13 cellular contexts compared by ENCODE assay signal in genomic region chr4:169059294-169060201, GRCh38. TPM values are rescaled to one million over a fixed set of nuclear protein-coding genes. Genes with fewer than 3 reads are reported as not detected.
DNase-seq lines count a peak whose midpoint lies in the region; ATAC-seq, FAIRE-seq and TF ChIP-seq lines count a peak whose summit lies in the region.
"Had no signal": no experiment of that assay in that cellular context is flagged by ENCODE, and none has a peak within 500 bp of the region (broad histone marks: within the 10 kb centered on the region; RNA-seq: fewer than 3 reads in every experiment).

No MANE protein-coding gene starts in this region.

- no peak for FAIRE-seq in urothelium cell line (lab: Jason Lieb, UNC)

- peak overlapping the region in 9 of 11 experiments; percentile 2 to 41 (median 21); a peak in 9 of 22 replicates for H3K4me2 ChIP-seq in BLaER1 treated with 17β-estradiol and CSF1 and Interleukin-3, amounts not matched to agents 10 nM and 100 nM
- peak overlapping the region; percentile 57 for H3K4me2 ChIP-seq in skeletal muscle satellite cell (ENCODE audit: low read length)

- no peak overlapping the region for H3K27ac ChIP-seq in BLaER1 treated with 17β-estradiol and CSF1 and Interleukin-3, amounts not matched to agents 10 nM and 100 nM
- peak overlapping the region; percentile 78 to 83 for H3K27ac ChIP-seq in right atrium auricular region

- no peaks in the 10 kb centered on the region for H3K9me3 ChIP-seq in BLaER1 treated with 17β-estradiol and CSF1 and Interleukin-3, amounts not matched to agents 10 nM and 100 nM (replicated peaks in 1 of 11)
- H3K9me3 ChIP-seq in right atrium auricular region (no peaks in the 10 kb centered on the region), skeletal muscle satellite cell (replicated peaks; ENCODE audit: low read length) (no peaks in the 10 kb centered on the region)

- DNase-seq in cerebellar cortex (ENCODE audit: low spot score), result peak; percentile 3
- peak; percentile 78 for DNase-seq in right atrium auricular region (ENCODE audit: low spot score)
- DNase-seq in LoVo (ENCODE audit: low spot score), result no peak
- DNase-seq in GM13976 (ENCODE audit: low spot score), result no peak
- DNase-seq in urothelium cell line (ENCODE audit: low spot score), result no peak
- DNase-seq: activated gamma-delta T cell; C1 segment of cervical spinal cord; effector memory CD4-positive, alpha-beta T cell; GOT3 had no signal

- in situ Hi-C loops in GM13976 (cut with MboI; ENCODE audit: low sequenced_read_pairs, unreplicated experiment), result no loop called here

- H3K9ac ChIP-seq in BLaER1 treated with 17β-estradiol and CSF1 and Interleukin-3, amounts not matched to agents 10 nM and 100 nM, result peak overlapping the region in 1 of 11 experiments; percentile 7; a peak in 1 of 22 replicates
- peak overlapping the region; percentile 32 for H3K9ac ChIP-seq in skeletal muscle satellite cell (ENCODE audit: low read depth, low read length)

- peaks cover 4 to 52% (median 9%) of the 10 kb centered on the region in 10 experiments; a peak in 15 of 20 replicates for H3K4me1 ChIP-seq in BLaER1 treated with 17β-estradiol and CSF1 and Interleukin-3, amounts not matched to agents 10 nM and 100 nM
- H3K4me1 ChIP-seq in right atrium auricular region (peaks cover 0 to 63% of the 10 kb centered on the region in 2 donors), skeletal muscle satellite cell (ENCODE audit: control insufficient read depth, insufficient read depth, low read length) (peaks cover 27% of the 10 kb centered on the region)

- no peak for ATAC-seq in HG03159 (IDR thresholded peaks at IDR 0.05; ENCODE audit: unreplicated experiment)
- ATAC-seq: activated CD4-positive, CD25-positive, alpha-beta regulatory T cell treated with anti-CD3 and anti-CD28 coated beads, Interleukin-2, amount 50 U/mL, for 24 hours had no signal

- H3K27me3 ChIP-seq in BLaER1 treated with 17β-estradiol and CSF1 and Interleukin-3, amounts not matched to agents 10 nM and 100 nM, result no peaks in the 10 kb centered on the region
- no peaks in the 10 kb centered on the region for H3K27me3 ChIP-seq in right atrium auricular region
- H3K27me3 ChIP-seq in skeletal muscle satellite cell (ENCODE audit: control insufficient read depth, insufficient read depth, low read length), result no peaks in the 10 kb centered on the region

- TF ChIP-seq CTCF in right atrium auricular region (IDR thresholded peaks at IDR 0.05) (no peak), GM13976 (IDR thresholded peaks at IDR 0.05; ENCODE audit: borderline replicate concordance, control extremely low read depth, extremely low read depth, insufficient read depth, missing control alignments) (no peak)

- no peaks in the 10 kb centered on the region for H4K20me1 ChIP-seq in BLaER1 treated with 17β-estradiol and CSF1 and Interleukin-3, amounts not matched to agents 10 nM and 100 nM

- H3K36me3 ChIP-seq in BLaER1 treated with 17β-estradiol and CSF1 and Interleukin-3, amounts not matched to agents 10 nM and 100 nM, result no peaks in the 10 kb centered on the region
- H3K36me3 ChIP-seq in right atrium auricular region (no peaks in the 10 kb centered on the region), skeletal muscle satellite cell (ENCODE audit: insufficient read depth, low read length) (no peaks in the 10 kb centered on the region)

- no peak overlapping the region for H3K4me3 ChIP-seq in BLaER1 treated with 17β-estradiol and CSF1 and Interleukin-3, amounts not matched to agents 10 nM and 100 nM
- peak overlapping the region in 1 of 2 donors; percentile 1 for H3K4me3 ChIP-seq in right atrium auricular region
- H3K4me3 ChIP-seq in skeletal muscle satellite cell (ENCODE audit: low read length), result peak overlapping the region; percentile 36

RNA-seq across cellular contexts. Expression of gene CBR4, which starts 49.5 kb away (rescaled TPM):
- 10 to 100 TPM in 1 of 2 donors, 1 to 10 TPM in 1; 9.9 to 18.9 TPM for total RNA-seq in right atrium auricular region
- 14.4 and 20.0 TPM in 2 replicates for total RNA-seq in skeletal muscle satellite cell (2012; rRNA removed)

Comparison
In these comparisons a context has a peak if more than half of its experiments do, and no peak if none do; other contexts are left out.
1. H3K27ac ChIP-seq: peak in right atrium auricular region (2 of 2); none in BLaER1 treated with 17β-estradiol and CSF1 and Interleukin-3, amounts not matched to agents 10 nM and 100 nM (0 of 11).
2. DNase-seq: peak in cerebellar cortex (single experiment) and right atrium auricular region (single experiment); none in LoVo (single experiment), GM13976 (single experiment) and urothelium cell line (single experiment).